Comparison of ENCODE assay signal across 36 cellular contexts in the genomic region with DNA sequence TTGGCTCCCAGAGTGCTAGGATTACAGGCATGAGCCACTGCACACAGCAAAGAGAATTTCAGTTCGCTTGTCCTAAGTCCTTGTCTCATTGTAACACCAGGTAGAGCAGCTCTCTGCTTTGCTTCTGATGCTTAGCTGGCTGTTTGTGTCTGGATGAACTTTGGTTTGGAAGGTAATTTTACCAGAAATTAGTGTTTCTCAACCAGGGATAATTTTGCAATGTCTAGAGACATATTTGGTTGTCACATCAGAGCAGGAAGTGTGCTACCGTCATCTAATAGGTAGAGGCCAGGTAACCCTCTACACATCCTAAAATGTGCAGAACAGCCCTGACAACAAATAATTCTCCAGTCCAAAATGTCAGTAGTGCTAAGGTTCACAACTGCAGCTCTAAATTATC.
"Had no signal": no experiment of that assay in that cellular context is flagged by ENCODE, and none has a peak within 500 bp of the region (broad histone marks: within the 10 kb centered on the region; RNA-seq: fewer than 3 reads in every experiment).

No MANE protein-coding gene starts in this region.

- H3K27me3 ChIP-seq: adrenal gland, body of pancreas, esophagus muscularis mucosa, foreskin keratinocyte, gastrocnemius medialis had no signal

- FAIRE-seq: colon had no signal

- DNase-seq: activated CD4-positive, alpha-beta memory T cell treated with anti-CD3 and anti-CD28 coated beads for 36 hours; activated CD4-positive, alpha-beta T cell treated with anti-CD3 and anti-CD28 coated beads for 36 hours; activated CD4-positive, alpha-beta T cell treated with anti-CD3 and anti-CD28 coated beads, Interleukin-2, amount 10 ng/mL, durations not matched to agents 24 days and 14 days; activated CD4-positive, CD25-positive, alpha-beta regulatory T cell; activated CD4-positive, CD25-positive, alpha-beta regulatory T cell treated with anti-CD3 and anti-CD28 coated beads, Interleukin-2, amount 50 U/mL, for 72 hours; activated CD8-positive, alpha-beta memory T cell treated with anti-CD3 and anti-CD28 coated beads, Interleukin-2, amount 10 ng/mL, durations not matched to agents 7 days and 5 days; activated CD8-positive, alpha-beta memory T cell treated with anti-CD3 and anti-CD28 coated beads, Interleukin-2, amount 50 U/mL, for 4 hours; activated CD8-positive, alpha-beta T cell treated with anti-CD3 and anti-CD28 coated beads, Interleukin-2, amount 10 ng/mL, durations not matched to agents 7 days and 5 days; activated effector memory CD4-positive, alpha-beta T cell treated with anti-CD3 and anti-CD28 coated beads, Interleukin-2, amount 50 U/mL, for 16 hours; activated naive CD4-positive, alpha-beta T cell treated with anti-CD3 and anti-CD28 coated beads for 36 hours; activated naive CD8-positive, alpha-beta T cell treated with anti-CD3 and anti-CD28 coated beads for 36 hours; activated naive CD8-positive, alpha-beta T cell treated with anti-CD3 and anti-CD28 coated beads, Interleukin-2, amount 50 U/mL, for 24 hours; activated T-cell treated with anti-CD3 and anti-CD28 coated beads, Interleukin-2, amount 50 U/mL, for 1 hour; activated T-cell treated with anti-CD3 and anti-CD28 coated beads, Interleukin-2, amount 50 U/mL, for 48 hours; adrenal gland; amygdala; aorta; body of pancreas; caudate nucleus; cortex of kidney; dermis blood vessel endothelial cell; effector CD4-positive, alpha-beta T cell; effector memory CD8-positive, alpha-beta T cell; erythroblast; foreskin keratinocyte; gastrocnemius medialis; glutamatergic neuron; T-helper 1 cell; T-helper 17 cell; T1000 had no signal

- ATAC-seq: activated CD4-positive, alpha-beta T cell treated with anti-CD3 and anti-CD28 coated beads for 36 hours; activated CD8-positive, alpha-beta memory T cell treated with anti-CD3 and anti-CD28 coated beads, Interleukin-2, amount 10 ng/mL, durations not matched to agents 7 days and 5 days; activated CD8-positive, alpha-beta T cell treated with anti-CD3 and anti-CD28 coated beads, Interleukin-2, amount 10 ng/mL, durations not matched to agents 7 days and 5 days; activated naive CD8-positive, alpha-beta T cell treated with anti-CD3 and anti-CD28 coated beads, Interleukin-2, amount 50 U/mL, for 24 hours; body of pancreas; effector memory CD8-positive, alpha-beta T cell; foreskin keratinocyte; gastrocnemius medialis; T-helper 17 cell had no signal

- H3K4me1 ChIP-seq: adrenal gland, foreskin keratinocyte, gastrocnemius medialis had no signal

- H3K36me3 ChIP-seq: adrenal gland, esophagus muscularis mucosa, gastrocnemius medialis had no signal

- H3K27me3 Mint-ChIP-seq: activated CD4-positive, alpha-beta memory T cell treated with anti-CD3 and anti-CD28 coated beads for 36 hours; activated CD4-positive, alpha-beta T cell treated with anti-CD3 and anti-CD28 coated beads for 36 hours; activated CD4-positive, alpha-beta T cell treated with anti-CD3 and anti-CD28 coated beads, Interleukin-2, amount 10 ng/mL, durations not matched to agents 24 days and 14 days; activated CD8-positive, alpha-beta memory T cell treated with anti-CD3 and anti-CD28 coated beads, Interleukin-2, amount 10 ng/mL, durations not matched to agents 7 days and 5 days; activated naive CD4-positive, alpha-beta T cell treated with anti-CD3 and anti-CD28 coated beads, Interleukin-2, amount 50 U/mL, for 24 hours; activated naive CD8-positive, alpha-beta T cell treated with anti-CD3 and anti-CD28 coated beads for 36 hours; activated naive CD8-positive, alpha-beta T cell treated with anti-CD3 and anti-CD28 coated beads, Interleukin-2, amount 50 U/mL, for 24 hours; effector memory CD8-positive, alpha-beta T cell; T-helper 17 cell had no signal

- H3K27ac Mint-ChIP-seq: activated CD4-positive, alpha-beta memory T cell treated with anti-CD3 and anti-CD28 coated beads for 36 hours; activated CD4-positive, alpha-beta T cell treated with anti-CD3 and anti-CD28 coated beads for 36 hours; activated CD4-positive, alpha-beta T cell treated with anti-CD3 and anti-CD28 coated beads, Interleukin-2, amount 10 ng/mL, durations not matched to agents 24 days and 14 days; activated CD8-positive, alpha-beta memory T cell treated with anti-CD3 and anti-CD28 coated beads, Interleukin-2, amount 10 ng/mL, durations not matched to agents 7 days and 5 days; activated CD8-positive, alpha-beta T cell treated with anti-CD3 and anti-CD28 coated beads, Interleukin-2, amount 10 ng/mL, durations not matched to agents 7 days and 5 days; activated naive CD4-positive, alpha-beta T cell treated with anti-CD3 and anti-CD28 coated beads for 36 hours; activated naive CD4-positive, alpha-beta T cell treated with anti-CD3 and anti-CD28 coated beads, Interleukin-2, amount 50 U/mL, for 24 hours; activated naive CD8-positive, alpha-beta T cell treated with anti-CD3 and anti-CD28 coated beads for 36 hours; activated naive CD8-positive, alpha-beta T cell treated with anti-CD3 and anti-CD28 coated beads, Interleukin-2, amount 50 U/mL, for 24 hours; activated T-helper 1 cell treated with anti-CD3 and anti-CD28 coated beads, Interleukin-12 subunit alpha, Interleukin-12 subunit beta, Interleukin-2, Interleukin-4 antibody, amounts not matched to agents 30 ng/mL and 10 ng/mL and 1 ng/mL, durations not matched to agents 14 hours and 24 hours and 36 hours; activated T-helper 2 cell treated with anti-CD3 and anti-CD28 coated beads, Interferon-gamma antibody, Interleukin-2, Interleukin-4, amounts not matched to agents 10 μg/mL and 5 μg/mL and 100 μg/mL, durations not matched to agents 14 hours and 24 hours and 36 hours; T-helper 17 cell; T-helper 2 cell treated with Interferon-gamma antibody and Interleukin-4, amounts not matched to agents 5 μg/mL and 100 μg/mL, for 36 hours had no signal

- H3K9me3 Mint-ChIP-seq: activated naive CD4-positive, alpha-beta T cell treated with anti-CD3 and anti-CD28 coated beads, Interleukin-2, amount 50 U/mL, for 24 hours; effector memory CD8-positive, alpha-beta T cell had no signal

- H3K36me3 Mint-ChIP-seq: activated naive CD8-positive, alpha-beta T cell treated with anti-CD3 and anti-CD28 coated beads for 36 hours had no signal

- H3K4me1 Mint-ChIP-seq: activated CD4-positive, alpha-beta T cell treated with anti-CD3 and anti-CD28 coated beads for 36 hours; activated CD8-positive, alpha-beta memory T cell treated with anti-CD3 and anti-CD28 coated beads, Interleukin-2, amount 10 ng/mL, durations not matched to agents 7 days and 5 days; activated naive CD8-positive, alpha-beta T cell treated with anti-CD3 and anti-CD28 coated beads for 36 hours; activated naive CD8-positive, alpha-beta T cell treated with anti-CD3 and anti-CD28 coated beads, Interleukin-2, amount 50 U/mL, for 24 hours; T-helper 17 cell had no signal

- H3K9me3 ChIP-seq: adrenal gland, body of pancreas, gastrocnemius medialis had no signal

- H3K4me3 Mint-ChIP-seq: activated CD4-positive, alpha-beta memory T cell treated with anti-CD3 and anti-CD28 coated beads for 36 hours; activated CD4-positive, alpha-beta T cell treated with anti-CD3 and anti-CD28 coated beads for 36 hours; activated CD4-positive, alpha-beta T cell treated with anti-CD3 and anti-CD28 coated beads, Interleukin-2, amount 10 ng/mL, durations not matched to agents 24 days and 14 days; activated CD8-positive, alpha-beta memory T cell treated with anti-CD3 and anti-CD28 coated beads, Interleukin-2, amount 10 ng/mL, durations not matched to agents 7 days and 5 days; activated CD8-positive, alpha-beta T cell treated with anti-CD3 and anti-CD28 coated beads, Interleukin-2, amount 10 ng/mL, durations not matched to agents 7 days and 5 days; activated naive CD4-positive, alpha-beta T cell treated with anti-CD3 and anti-CD28 coated beads for 36 hours; activated naive CD4-positive, alpha-beta T cell treated with anti-CD3 and anti-CD28 coated beads, Interleukin-2, amount 50 U/mL, for 24 hours; activated naive CD8-positive, alpha-beta T cell treated with anti-CD3 and anti-CD28 coated beads for 36 hours; activated naive CD8-positive, alpha-beta T cell treated with anti-CD3 and anti-CD28 coated beads, Interleukin-2, amount 50 U/mL, for 24 hours; activated T-helper 1 cell treated with anti-CD3 and anti-CD28 coated beads, Interleukin-12 subunit alpha, Interleukin-12 subunit beta, Interleukin-2, Interleukin-4 antibody, amounts not matched to agents 30 ng/mL and 10 ng/mL and 1 ng/mL, durations not matched to agents 14 hours and 24 hours and 36 hours; effector memory CD8-positive, alpha-beta T cell; T-helper 17 cell; T-helper 2 cell treated with Interferon-gamma antibody and Interleukin-4, amounts not matched to agents 5 μg/mL and 100 μg/mL, for 36 hours had no signal

- H3K4me3 ChIP-seq: adrenal gland, body of pancreas, esophagus muscularis mucosa, gastrocnemius medialis had no signal

- H3K27ac ChIP-seq: adrenal gland, body of pancreas, esophagus muscularis mucosa, foreskin keratinocyte, gastrocnemius medialis had no signal
